Comparison of ENCODE assay signal across 13 cellular contexts in genomic region chr17:3916825-3917224, GRCh38. TPM values are rescaled to one million over a fixed set of nuclear protein-coding genes. Genes with fewer than 3 reads are reported as not detected.
A peak's percentile ranks its signal among the peaks of the same experiment; 100 is the strongest.
DNase-seq lines count a peak whose midpoint lies in the region; ATAC-seq, FAIRE-seq and TF ChIP-seq lines count a peak whose summit lies in the region.
"Had no signal": no experiment of that assay in that cellular context is flagged by ENCODE, and none has a peak within 500 bp of the region (broad histone marks: within the 10 kb centered on the region; RNA-seq: fewer than 3 reads in every experiment).

No MANE protein-coding gene starts in this region.

- peaks cover 5% of the 10 kb centered on the region for H3K27me3 Mint-ChIP-seq in activated CD8-positive, alpha-beta memory T cell treated with anti-CD3 and anti-CD28 coated beads, Interleukin-2, amount 10 ng/mL, durations not matched to agents 7 days and 5 days

- H3K4me1 Mint-ChIP-seq in activated CD8-positive, alpha-beta memory T cell treated with anti-CD3 and anti-CD28 coated beads, Interleukin-2, amount 10 ng/mL, durations not matched to agents 7 days and 5 days: peaks cover 30% of the 10 kb centered on the region
- H3K4me1 Mint-ChIP-seq: endodermal cell had no signal

- H3F3A ChIP-seq in SU-DHL-6 (ENCODE audit: insufficient read depth): peaks cover 3% of the 10 kb centered on the region; the same call in 1 of the 2 replicates

- H3K27me3 ChIP-seq in SU-DHL-6 (ENCODE audit: low read length): no peaks in the 10 kb centered on the region
- no peaks in the 10 kb centered on the region for H3K27me3 ChIP-seq in thoracic aorta (replicated peaks; ENCODE audit: insufficient read depth)
- H3K27me3 ChIP-seq: thyroid gland had no signal

- no peaks in the 10 kb centered on the region for H3K79me2 ChIP-seq in SU-DHL-6 (ENCODE audit: insufficient read depth, low read length)

- H3K4me3 Mint-ChIP-seq in activated CD8-positive, alpha-beta memory T cell treated with anti-CD3 and anti-CD28 coated beads, Interleukin-2, amount 10 ng/mL, durations not matched to agents 7 days and 5 days: no peak overlapping the region
- H3K4me3 Mint-ChIP-seq: endodermal cell, nephron had no signal

- H3K9me3 ChIP-seq in SU-DHL-6 (ENCODE audit: insufficient read depth, low read length): no peaks in the 10 kb centered on the region
- H3K9me3 ChIP-seq in kidney (ENCODE audit: control insufficient read depth in 1 of 2, low read length in 2 of 2): no peaks in the 10 kb centered on the region
- no peaks in the 10 kb centered on the region for H3K9me3 ChIP-seq in thoracic aorta
- H3K9me3 ChIP-seq: thyroid gland had no signal

- peak; percentile 3 for ATAC-seq in activated CD8-positive, alpha-beta memory T cell treated with anti-CD3 and anti-CD28 coated beads, Interleukin-2, amount 10 ng/mL, durations not matched to agents 7 days and 5 days
- ATAC-seq in thoracic aorta (ENCODE audit: insufficient number of reproducible peaks, low FRiP score, low read depth): no peak

- H4K20me1 ChIP-seq in SU-DHL-6 (ENCODE audit: low read depth, low read length): no peaks in the 10 kb centered on the region

- H3K9me2 ChIP-seq in SU-DHL-6 (replicated peaks; ENCODE audit: insufficient read depth, low read length): no peaks in the 10 kb centered on the region

- peak overlapping the region; percentile 61 for H3K27ac Mint-ChIP-seq in activated CD8-positive, alpha-beta memory T cell treated with anti-CD3 and anti-CD28 coated beads, Interleukin-2, amount 10 ng/mL, durations not matched to agents 7 days and 5 days
- H3K27ac Mint-ChIP-seq: endodermal cell, nephron had no signal

- peak overlapping the region; percentile 34 for H3K4me2 ChIP-seq in SU-DHL-6 (ENCODE audit: low read depth, low read length, poor library complexity, severe bottlenecking)

- no peak for DNase-seq in activated CD8-positive, alpha-beta memory T cell treated with anti-CD3 and anti-CD28 coated beads, Interleukin-2, amount 10 ng/mL, durations not matched to agents 7 days and 5 days
- no peak for DNase-seq in activated CD8-positive, alpha-beta memory T cell treated with anti-CD3 and anti-CD28 coated beads for 24 hours
- peak; percentile 75 for DNase-seq in kidney
- DNase-seq in thoracic aorta (ENCODE audit: low spot score): no peak
- no peak for DNase-seq in NCI-H510A treated with DMSO at 0.1 percent for 48 hours (lab: John Stamatoyannopoulos, UW)
- DNase-seq in NCI-H1436 (lab: John Stamatoyannopoulos, UW): no peak
- DNase-seq in RPMI8226: no peak
- DNase-seq: endodermal cell, NCI-H2227 treated with DMSO at 0.1 percent for 48 hours, T-helper 9 cell had no signal

- H3K4me3 ChIP-seq in SU-DHL-6 (ENCODE audit: insufficient read depth, low read length, poor library complexity, severe bottlenecking) (no peak overlapping the region), kidney (ENCODE audit: low read length in 2 of 2) (no peak overlapping the region), thoracic aorta (no peak overlapping the region)
- H3K4me3 ChIP-seq: thyroid gland had no signal

- no peaks in the 10 kb centered on the region for H3K9me3 Mint-ChIP-seq in activated CD8-positive, alpha-beta memory T cell treated with anti-CD3 and anti-CD28 coated beads, Interleukin-2, amount 10 ng/mL, durations not matched to agents 7 days and 5 days (ENCODE audit: low read depth)
- H3K9me3 Mint-ChIP-seq: endodermal cell, nephron had no signal

- CTCF ChIA-PET in activated CD8-positive, alpha-beta memory T cell treated with anti-CD3 and anti-CD28 coated beads, Interleukin-2, amount 10 ng/mL, durations not matched to agents 7 days and 5 days (lab: Charles Lee): interaction anchor here (0.8 to 8.0 kb wide), 8 partner anchors 22 to 179 kb away, joined by 3 to 125 read pairs (median 4); partner anchors contain the start of gene NCBP3

- no peaks in the 10 kb centered on the region for H3K36me3 ChIP-seq in SU-DHL-6 (ENCODE audit: low read length)
- no peaks in the 10 kb centered on the region for H3K36me3 ChIP-seq in kidney (ENCODE audit: control insufficient read depth in 1 of 2, insufficient read depth in 2 of 2, low read length in 2 of 2)
- no peaks in the 10 kb centered on the region for H3K36me3 ChIP-seq in thoracic aorta
- H3K36me3 ChIP-seq: thyroid gland had no signal

- intact Hi-C loops in kidney (cut with DNase I): no loop called here

- no peaks in the 10 kb centered on the region for H3K36me3 Mint-ChIP-seq in activated CD8-positive, alpha-beta memory T cell treated with anti-CD3 and anti-CD28 coated beads, Interleukin-2, amount 10 ng/mL, durations not matched to agents 7 days and 5 days

- FAIRE-seq in kidney (lab: Jason Lieb, UNC): no peak

- peak overlapping the region; percentile 13 for H2AFZ ChIP-seq in SU-DHL-6 (ENCODE audit: low read depth, low read length, severe bottlenecking)

- TF ChIP-seq CTCF in SU-DHL-6 (IDR thresholded peaks at IDR 0.05; ENCODE audit: insufficient read depth, low read length, poor library complexity, severe bottlenecking) (no peak), kidney (IDR thresholded peaks at IDR 0.05; ENCODE audit: borderline replicate concordance, extremely low read depth, insufficient read depth) (no peak), thoracic aorta (IDR thresholded peaks at IDR 0.05) (no peak)

- H3K9ac ChIP-seq in SU-DHL-6 (ENCODE audit: low read length) (peak overlapping the region; percentile 33; the same call in 1 of the 2 replicates), kidney (ENCODE audit: low read length in 2 of 2) (no peak overlapping the region)

- peak overlapping the region; percentile 18; the same call in 1 of the 2 replicates for H3K27ac ChIP-seq in SU-DHL-6 (ENCODE audit: low read depth, low read length)
- peak overlapping the region in 1 of 2 donors; percentile 11 for H3K27ac ChIP-seq in kidney (ENCODE audit: low read depth in 2 of 2, low read length in 2 of 2)
- peak overlapping the region; percentile 8 to 27 for H3K27ac ChIP-seq in thoracic aorta
- H3K27ac ChIP-seq: thyroid gland had no signal

- H3K4me1 ChIP-seq in kidney (ENCODE audit: control insufficient read depth in 1 of 2, insufficient read depth in 1 of 2, low read depth in 1 of 2, low read length in 2 of 2): peaks cover 0 to 10% of the 10 kb centered on the region in 2 donors
- peaks cover 21 to 55% of the 10 kb centered on the region in 2 donors for H3K4me1 ChIP-seq in thoracic aorta (ENCODE audit: control insufficient read depth in 1 of 2, low read depth in 2 of 2)

RNA-seq across cellular contexts. Expression of gene P2RX1, which starts 0.6 kb away (rescaled TPM):
- total RNA-seq in activated CD8-positive, alpha-beta memory T cell treated with anti-CD3 and anti-CD28 coated beads, Interleukin-2, amount 10 ng/mL, durations not matched to agents 7 days and 5 days: under 1 TPM; 0.58 to 0.61 TPM
- total RNA-seq in kidney (11.2 TPM), thoracic aorta (1 to 10 TPM in 1 of 2 donors, under 1 TPM in 1; 0.63 to 7.3 TPM)
- polyA plus RNA-seq in kidney (ENCODE audit: insufficient read depth, low read depth, low replicate concordance): 3.1 TPM
- total RNA-seq: endodermal cell had no signal

RNA-seq across cellular contexts. Expression of gene CAMKK1, which starts 24.0 kb away (rescaled TPM):
- total RNA-seq in activated CD8-positive, alpha-beta memory T cell treated with anti-CD3 and anti-CD28 coated beads, Interleukin-2, amount 10 ng/mL, durations not matched to agents 7 days and 5 days: 1 to 10 TPM; 1.8 TPM
- total RNA-seq in kidney (6.0 TPM), thoracic aorta (1 to 10 TPM; 1.8 to 4.7 TPM)
- polyA plus RNA-seq in kidney (ENCODE audit: insufficient read depth, low read depth, low replicate concordance): 2.6 TPM

RNA-seq across cellular contexts. Expression of gene ATP2A3, which starts 47.4 kb away (rescaled TPM):
- 100 to 1,000 TPM; 264 to 377 TPM for total RNA-seq in activated CD8-positive, alpha-beta memory T cell treated with anti-CD3 and anti-CD28 coated beads, Interleukin-2, amount 10 ng/mL, durations not matched to agents 7 days and 5 days
- total RNA-seq in kidney (52.1 TPM), thoracic aorta (10 to 100 TPM; 37.2 to 50.4 TPM)
- polyA plus RNA-seq in kidney (ENCODE audit: insufficient read depth, low read depth, low replicate concordance): 9.4 TPM
